In the genomic region with DNA sequence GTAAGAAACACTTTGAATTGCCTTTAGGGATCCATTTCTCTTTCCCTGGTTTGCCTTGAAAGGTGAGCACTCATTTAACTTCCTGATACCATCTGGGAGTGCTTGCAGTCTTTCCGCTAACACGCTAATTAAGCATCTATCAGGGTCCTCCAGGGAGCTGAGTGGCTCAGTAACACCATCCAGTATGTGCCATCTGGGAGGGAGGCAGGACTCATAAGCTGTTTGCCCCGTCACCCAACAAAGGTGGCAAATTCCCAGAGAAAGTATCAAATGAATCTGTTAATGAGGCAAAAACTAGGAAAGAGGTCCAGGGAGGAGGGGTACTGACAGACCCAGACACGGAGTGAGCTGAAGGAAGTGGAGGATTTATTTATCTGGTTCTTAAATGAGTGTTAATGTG, we compare ENCODE assay signal across 16 cellular contexts.
DNase-seq lines count a peak whose midpoint lies in the region; TF ChIP-seq lines count a peak whose summit lies in the region.
"Had no signal": no experiment of that assay in that cellular context is flagged by ENCODE, and none has a peak within 500 bp of the region (broad histone marks: within the 10 kb centered on the region; RNA-seq: fewer than 3 reads in every experiment).

No MANE protein-coding gene starts in this region.

- H2AFZ ChIP-seq in smooth muscle cell (ENCODE audit: low read depth), result peak overlapping the region; percentile 73

- peak overlapping the region; percentile 7 for H3K9ac ChIP-seq in smooth muscle cell (ENCODE audit: low read depth)

- 23% methylated on average over 4 of the region's 4 CpGs for WGBS in smooth muscle cell (ENCODE audit: low lambda C conversion rate)

- peak overlapping the region; percentile 69 for H3K27ac ChIP-seq in smooth muscle cell (ENCODE audit: low read depth)
- H3K27ac ChIP-seq in coronary artery, result no peak overlapping the region
- H3K27ac ChIP-seq: 22Rv1, heart right ventricle, Peyer's patch, spleen had no signal

- H4K20me1 ChIP-seq in smooth muscle cell (ENCODE audit: low read depth), result no peaks in the 10 kb centered on the region

- peaks cover 32% of the 10 kb centered on the region for H3K4me1 ChIP-seq in smooth muscle cell (ENCODE audit: low read depth)
- H3K4me1 ChIP-seq: Peyer's patch, spleen had no signal

- no peaks in the 10 kb centered on the region for H3K79me2 ChIP-seq in smooth muscle cell (ENCODE audit: low read depth)

- H3K4me2 ChIP-seq in smooth muscle cell, result peak overlapping the region; percentile 63

- H3K9me3 ChIP-seq in smooth muscle cell (replicated peaks; ENCODE audit: low read depth), result no peaks in the 10 kb centered on the region
- H3K9me3 ChIP-seq: Peyer's patch, tibial artery had no signal

- H3K36me3 ChIP-seq in smooth muscle cell (ENCODE audit: low read depth), result no peaks in the 10 kb centered on the region
- H3K36me3 ChIP-seq: heart right ventricle, Peyer's patch, spleen, tibial artery had no signal

- DNase-seq in DMS53 (lab: John Stamatoyannopoulos, UW) (peak; percentile 27), DMS53 treated with DMSO at 0.1 percent for 48 hours (lab: John Stamatoyannopoulos, UW; ENCODE audit: unreplicated experiment) (no peak), NCI-H2029 treated with DMSO at 0.1 percent for 48 hours (lab: John Stamatoyannopoulos, UW) (peak; percentile 44), NCI-H82 (lab: John Stamatoyannopoulos, UW) (peak; percentile 87), smooth muscle cell (lab: John Stamatoyannopoulos, UW; ENCODE audit: unreplicated experiment) (no peak), OCI-M2 (lab: John Stamatoyannopoulos, UW; ENCODE audit: unreplicated experiment) (no peak), coronary artery (ENCODE audit: low spot score) (no peak)
- DNase-seq in stimulated activated CD8-positive, alpha-beta memory T cell treated with anti-CD3 and anti-CD28 coated beads, Interleukin-4, amount 100 ng/mL, for 48 hours, result no peak
- DNase-seq: activated CD8-positive, alpha-beta memory T cell treated with anti-CD3 and anti-CD28 coated beads, Interleukin-2, amount 10 ng/mL, durations not matched to agents 7 days and 5 days; DND-41; heart right ventricle; NCI-H226; Peyer's patch; spleen; tibial artery had no signal

- no peaks in the 10 kb centered on the region for H3F3A ChIP-seq in smooth muscle cell (ENCODE audit: low read depth)

- H3K27me3 ChIP-seq in smooth muscle cell (ENCODE audit: low read depth), result no peaks in the 10 kb centered on the region
- H3K27me3 ChIP-seq: Peyer's patch, spleen, tibial artery had no signal

- TF ChIP-seq CTCF in smooth muscle cell (IDR thresholded peaks at IDR 0.05; ENCODE audit: borderline replicate concordance, insufficient read depth, poor library complexity, severe bottlenecking) (no peak), coronary artery (IDR thresholded peaks at IDR 0.05) (no peak)

- H3K4me3 ChIP-seq in smooth muscle cell (no peak overlapping the region), coronary artery (no peak overlapping the region)
- H3K4me3 ChIP-seq: heart right ventricle, Peyer's patch, spleen, tibial artery had no signal

Comparison
In these comparisons a context has a peak if more than half of its experiments do, and no peak if none do; other contexts are left out.
1. DNase-seq: peak in DMS53 (single experiment), NCI-H2029 treated with DMSO at 0.1 percent for 48 hours (single experiment) and NCI-H82 (single experiment); none in DMS53 treated with DMSO at 0.1 percent for 48 hours (single experiment), smooth muscle cell (single experiment), stimulated activated CD8-positive, alpha-beta memory T cell treated with anti-CD3 and anti-CD28 coated beads, Interleukin-4, amount 100 ng/mL, for 48 hours (single experiment), OCI-M2 (single experiment) and coronary artery (single experiment).